In genomic region chr1:151189638-151190445, GRCh38 we compare ENCODE assay signal across 8 cellular contexts. TPM values are rescaled to one million over a fixed set of nuclear protein-coding genes. Genes with fewer than 3 reads are reported as not detected.
DNase-seq lines count a peak whose midpoint lies in the region; TF ChIP-seq lines count a peak whose summit lies in the region.

TSS of gene VPS72 (minus strand) at chr1:151190197. CDS start at chr1:151190121, 76 bp downstream.

- H3K4me1 ChIP-seq in HEK293 (ENCODE audit: control insufficient read depth, insufficient read depth, low read length) (no peaks in the 10 kb centered on the region), neuronal stem cell (ENCODE audit: control insufficient read depth in 2 of 2, insufficient read depth in 1 of 2, low read depth in 1 of 2, low read length in 2 of 2) (peaks cover 0 to 5% of the 10 kb centered on the region in 2 donors)

- no peak within 1 kb of the TSS for H2BK15ac ChIP-seq in neuronal stem cell (ENCODE audit: low read length)

- H3K14ac ChIP-seq in neuronal stem cell (ENCODE audit: low read length), result no peak within 1 kb of the TSS

- H3K27ac ChIP-seq in HEK293 (ENCODE audit: extremely low read depth, low read depth, low read length) (peak within 1 kb of the TSS; percentile 64), neuronal stem cell (replicated peaks; ENCODE audit: low read length) (peak within 1 kb of the TSS; percentile 81)

- H3K4me3 ChIP-seq in HEK293 (ENCODE audit: low read depth, low read length), result peak within 1 kb of the TSS; percentile 79
- H3K4me3 ChIP-seq in neuronal stem cell (ENCODE audit: low read length in 2 of 2), result peak within 1 kb of the TSS; percentile 77 to 93

- no peak within 1 kb of the TSS for H2BK12ac ChIP-seq in neuronal stem cell (ENCODE audit: low read length)

- peak within 1 kb of the TSS; percentile 94 for H2AFZ ChIP-seq in neuronal stem cell (ENCODE audit: low read length)

- DNase-seq in GF-D8 (lab: John Stamatoyannopoulos, UW), result peak; percentile 81
- peak; percentile 98 for DNase-seq in NAMALWA (ENCODE audit: low spot score)
- peak; percentile 96 for DNase-seq in SK-MEL-5 (ENCODE audit: low read depth, low spot score)
- DNase-seq in activated naive CD4-positive, alpha-beta T cell (lab: John Stamatoyannopoulos, UW), result peak; percentile 54 to 80 (median 66)
- peak; percentile 85 for DNase-seq in foreskin melanocyte
- peak; percentile 76 for DNase-seq in neuronal stem cell (ENCODE audit: low spot score)

- H4K91ac ChIP-seq in neuronal stem cell (ENCODE audit: low read depth, low read length, poor library complexity), result no peak within 1 kb of the TSS

- POLR2A ChIA-PET in HEK293 (lab: Yijun Ruan, JAX), result interaction anchor here (0.5 to 2.9 kb wide), 28 partner anchors 9 to 321 kb away, joined by 3 to 23 read pairs (median 4); partner anchors contain the start of genes CGN, LYSMD1, PI4KB and PIP5K1A

- H2BK5ac ChIP-seq in neuronal stem cell (ENCODE audit: low read length), result no peak within 1 kb of the TSS

- no CpG with 5 or more reads among the region's 42 CpGs for WGBS in neuronal stem cell (ENCODE audit: extremely low coverage in 2 of 2, insufficient read length in 2 of 2, insufficient replicate concordance in 1 of 2), 2 donors

- no peak within 1 kb of the TSS for H2AK5ac ChIP-seq in neuronal stem cell (ENCODE audit: low read depth, low read length)

- H3K36me3 ChIP-seq in HEK293 (ENCODE audit: control insufficient read depth in 2 of 2, insufficient read depth in 1 of 2, low read length in 2 of 2) (peaks cover 8 to 21% of the 10 kb centered on the region in 2 experiments), neuronal stem cell (replicated peaks in 1 of 2; ENCODE audit: control insufficient read depth in 2 of 2, insufficient read depth in 2 of 2, low read length in 2 of 2) (peaks cover 7 to 24% of the 10 kb centered on the region in 2 donors)

- peak; percentile 48 for TF ChIP-seq CTCF in HEK293 (tag by site-specific recombination; IDR thresholded peaks at IDR 0.05)
- TF ChIP-seq CTCF in subcutaneous adipose tissue (IDR thresholded peaks at IDR 0.05; ENCODE audit: low read depth), result no peak

- peak within 1 kb of the TSS; percentile 85 for H3K9ac ChIP-seq in neuronal stem cell (ENCODE audit: low read depth, low read length, poor library complexity)

- CTCF ChIA-PET in HEK293 (lab: Yijun Ruan, JAX), result interaction anchor here (0.7 to 2.1 kb wide), 6 partner anchors 9 to 151 kb away, joined by 3 to 7 read pairs (median 4); no protein-coding TSS in a partner anchor

- no peaks in the 10 kb centered on the region for H3K9me3 ChIP-seq in HEK293 (ENCODE audit: control insufficient read depth, insufficient read depth, low read depth, low read length)
- no peaks in the 10 kb centered on the region for H3K9me3 ChIP-seq in neuronal stem cell (replicated peaks in 1 of 2; ENCODE audit: control insufficient read depth in 2 of 2, insufficient read depth in 1 of 2, low read depth in 1 of 2, low read length in 2 of 2)

- no peak within 1 kb of the TSS for H2BK120ac ChIP-seq in neuronal stem cell (ENCODE audit: low read depth, low read length)

- no peaks in the 10 kb centered on the region for H3K27me3 ChIP-seq in neuronal stem cell (ENCODE audit: control insufficient read depth in 3 of 3, insufficient read depth in 3 of 3, low read depth in 1 of 3, low read length in 3 of 3)

- peak within 1 kb of the TSS; percentile 37 for H3K23ac ChIP-seq in neuronal stem cell (ENCODE audit: low read depth, low read length, poor library complexity)

- H3K79me1 ChIP-seq in neuronal stem cell (ENCODE audit: low read depth, low read length), result no peaks in the 10 kb centered on the region

- H3K18ac ChIP-seq in neuronal stem cell (ENCODE audit: low read length), result peak within 1 kb of the TSS; percentile 94

- H4K8ac ChIP-seq in neuronal stem cell (ENCODE audit: low read depth, low read length), result no peak within 1 kb of the TSS

- in situ Hi-C loops in SK-MEL-5 (cut with HindIII; ENCODE audit: low pct_unique_long_range_greater_than_20kb, low sequenced_read_pairs), result no loop called here

- H3K4ac ChIP-seq in neuronal stem cell (ENCODE audit: low read length), result no peak within 1 kb of the TSS

- H3K4me2 ChIP-seq in neuronal stem cell (ENCODE audit: insufficient read depth, low read length, poor library complexity, severe bottlenecking), result peak within 1 kb of the TSS; percentile 41

TF ChIP-seq in HEK293, 187 proteins besides CTCF, POLR2A, EP300 and RAD21 (continues in another document):
- peak; percentile 65; the same call in 1 of the 2 replicates for TF ChIP-seq ZBTB11 (tag by site-specific recombination; conservative IDR thresholded peaks at IDR 0.05; ENCODE audit: low read depth)
- TF ChIP-seq ZNF350 (tag by site-specific recombination; IDR thresholded peaks at IDR 0.05), result no peak
- peak; percentile 86 for TF ChIP-seq ZBTB20 (tag by site-specific recombination; IDR thresholded peaks at IDR 0.05)
- TF ChIP-seq MEIS1 (CRISPR knock-in tag; IDR thresholded peaks at IDR 0.05; ENCODE audit: borderline replicate concordance), result no peak
- TF ChIP-seq SP2 (tag by site-specific recombination; IDR thresholded peaks at IDR 0.05), result peak; percentile 70
- TF ChIP-seq MYNN (tag by site-specific recombination; IDR thresholded peaks at IDR 0.05; ENCODE audit: borderline replicate concordance), result no peak
- peak; percentile 96 for TF ChIP-seq KLF16 (tag by site-specific recombination; IDR thresholded peaks at IDR 0.05)
- TF ChIP-seq ZNF175 (tag by site-specific recombination; IDR thresholded peaks at IDR 0.05), result no peak
- TF ChIP-seq ZNF121 (tag by site-specific recombination; IDR thresholded peaks at IDR 0.05), result no peak
- no peak for TF ChIP-seq ZNF157 (tag by site-specific recombination; IDR thresholded peaks at IDR 0.05)
- TF ChIP-seq ZNF585B (tag by site-specific recombination; IDR thresholded peaks at IDR 0.05), result no peak
- TF ChIP-seq ZNF843 (tag by site-specific recombination; IDR thresholded peaks at IDR 0.05), result peak; percentile 43; the same call in 1 of the 2 replicates
- no peak for TF ChIP-seq ZNF140 (tag by site-specific recombination; IDR thresholded peaks at IDR 0.05)
- no peak for TF ChIP-seq ZNF292 (tag by site-specific recombination; IDR thresholded peaks at IDR 0.05; ENCODE audit: borderline replicate concordance, low read depth)
- TF ChIP-seq HOXC10 (CRISPR knock-in tag; IDR thresholded peaks at IDR 0.05), result no peak
- peak; percentile 98 for TF ChIP-seq GLIS2 (tag by site-specific recombination; IDR thresholded peaks at IDR 0.05)
- TF ChIP-seq ZNF148 (tag by site-specific recombination; IDR thresholded peaks at IDR 0.05; ENCODE audit: borderline replicate concordance), result no peak
- no peak for TF ChIP-seq HOXD13 (CRISPR knock-in tag; IDR thresholded peaks at IDR 0.05; ENCODE audit: borderline replicate concordance)
- peak; percentile 95 for TF ChIP-seq SCRT1 (tag by site-specific recombination; IDR thresholded peaks at IDR 0.05; ENCODE audit: borderline replicate concordance)
- no peak for TF ChIP-seq ZNF529 (tag by site-specific recombination; IDR thresholded peaks at IDR 0.05; ENCODE audit: insufficient replicate concordance)

RNA-seq across cellular contexts. Expression of gene VPS72, which starts in this region (rescaled TPM):
- 116 and 133 TPM in 2 replicates for total RNA-seq in SK-MEL-5 (2014; rRNA removed; shearing (Covaris generic))
- 126 and 136 TPM in 2 replicates for polyA plus RNA-seq in SK-MEL-5 (2015; cell fraction: cytosol; rRNA removed)
- 42.1 and 51.2 TPM in 2 replicates for polyA plus RNA-seq in SK-MEL-5 (2015; cell fraction: nucleus; rRNA removed)
- 101 TPM for polyA plus RNA-seq in neuronal stem cell (2013, experiment 1 of 2)
- polyA plus RNA-seq in neuronal stem cell (2013, experiment 2 of 2), result 98.5 TPM
- total RNA-seq in subcutaneous adipose tissue, result 10 to 100 TPM; 21.9 to 39.2 (median 26.5) TPM

Comparison
In these comparisons a context has a peak if more than half of its experiments do, and no peak if none do; other contexts are left out.
1. Peak in every context shown above with its lines: DNase-seq, H3K4me3 ChIP-seq and H3K27ac ChIP-seq.